In genomic region chr16:46850619-46851555, GRCh38 we compare ENCODE assay signal across 24 cellular contexts. TPM values are rescaled to one million over a fixed set of nuclear protein-coding genes. Genes with fewer than 3 reads are reported as not detected.
DNase-seq lines count a peak whose midpoint lies in the region; ATAC-seq, FAIRE-seq and TF ChIP-seq lines count a peak whose summit lies in the region.
"Had no signal": no experiment of that assay in that cellular context is flagged by ENCODE, and none has a peak within 500 bp of the region (broad histone marks: within the 10 kb centered on the region; RNA-seq: fewer than 3 reads in every experiment).

No MANE protein-coding gene starts in this region.

- WGBS in HepG2 (ENCODE audit: low lambda C conversion rate): 26% methylated on average over 5 of the region's 5 CpGs
- WGBS in right lobe of liver (ENCODE audit: insufficient coverage, low coverage, low lambda C conversion rate, missing lambda C conversion rate): 54% methylated on average over 4 of the region's 5 CpGs
- WGBS in gastroesophageal sphincter (ENCODE audit: low coverage in 1 of 2), 2 donors: 67 to 68% methylated on average over 5 of the region's 5 CpGs

- no peak for TF ChIP-seq RAD21 in HepG2 (CRISPR knock-in tag; IDR thresholded peaks at IDR 0.05)

- H3K4me1 ChIP-seq in HepG2 (ENCODE audit: insufficient read depth, low read length) (peaks cover 65% of the 10 kb centered on the region), right lobe of liver (no peaks in the 10 kb centered on the region), gastroesophageal sphincter (no peaks in the 10 kb centered on the region)
- H3K4me1 ChIP-seq: upper lobe of left lung had no signal

- no peaks in the 10 kb centered on the region for H3K9me3 Mint-ChIP-seq in activated B cell treated with CpG ODN at 0.5 μM for 24 hours
- no peaks in the 10 kb centered on the region for H3K9me3 Mint-ChIP-seq in CD4-positive, alpha-beta T cell
- H3K9me3 Mint-ChIP-seq: natural killer cell; stimulated activated effector memory CD8-positive, alpha-beta T cell treated with anti-CD3 and anti-CD28 coated beads, Interleukin-12 subunit alpha, Interleukin-12 subunit beta, amount 100 ng/mL, for 72 hours had no signal

- POLR2A ChIA-PET in HepG2 (lab: Yijun Ruan, JAX) (interaction anchor here (1.2 to 1.8 kb wide), 4 partner anchors 13 to 35 kb away, joined by 3 to 6 read pairs (median 4); partner anchors contain the start of gene GPT2), activated B cell treated with CpG ODN at 0.5 μM for 24 hours (lab: Charles Lee) (interaction anchor here (0.9 kb wide), 1 partner anchor 190 kb away, joined by 5 read pairs; no protein-coding TSS in a partner anchor)
- POLR2A ChIA-PET in CD4-positive, alpha-beta T cell (lab: Charles Lee): no interaction called here

- TF ChIP-seq CTCF in HepG2 (CRISPR knock-in tag; IDR thresholded peaks at IDR 0.05): no peak
- TF ChIP-seq CTCF in right lobe of liver (IDR thresholded peaks at IDR 0.05): no peak
- no peak for TF ChIP-seq CTCF in activated B cell treated with CpG ODN at 0.5 μM for 24 hours (IDR thresholded peaks at IDR 0.05)
- no peak for TF ChIP-seq CTCF in gastroesophageal sphincter (IDR thresholded peaks at IDR 0.05)
- TF ChIP-seq CTCF in CD4-positive, alpha-beta T cell (IDR thresholded peaks at IDR 0.05): no peak

- intact Hi-C loops in HepG2 (cut with micrococcal nuclease; ENCODE audit: unreplicated experiment) (no loop called here), right lobe of liver (cut with DNase I) (loop anchor here in 1 of 2 donors (5.0 kb wide), 2 partner anchors 56 to 71 kb away; no protein-coding TSS in a partner anchor), activated B cell treated with CpG ODN at 0.5 μM for 24 hours (cut with micrococcal nuclease) (loop anchor here (5.0 kb wide), 1 partner anchor 186 kb away; no protein-coding TSS in a partner anchor)
- intact Hi-C loops in CD4-positive, alpha-beta T cell (cut with DNase I, micrococcal nuclease): loop anchor here in 1 of 2 experiments (5.0 kb wide), 1 partner anchor 1311 kb away; no protein-coding TSS in a partner anchor

- H3K79me2 ChIP-seq in HepG2 (ENCODE audit: insufficient read depth, low read length): no peaks in the 10 kb centered on the region

- CTCF ChIA-PET in HepG2 (lab: Yijun Ruan, JAX; ENCODE audit: low intra/inter-chr PET ratio, low total read pairs): no interaction called here
- CTCF ChIA-PET in activated B cell treated with CpG ODN at 0.5 μM for 24 hours (lab: Charles Lee): interaction anchor here (0.7 to 3.9 kb wide), 7 partner anchors 58 to 187 kb away, joined by 3 to 57 read pairs (median 3); no protein-coding TSS in a partner anchor
- CTCF ChIA-PET in CD4-positive, alpha-beta T cell (lab: Charles Lee): no interaction called here

- in situ Hi-C loops in HepG2 (cut with HindIII; ENCODE audit: extremely low pct_ligation_motif_present, low pct_unique_long_range_greater_than_20kb): no loop called here

- no peak overlapping the region for H3K4me3 ChIP-seq in HepG2 (replicated peaks in 1 of 3; ENCODE audit: insufficient read depth in 1 of 3, low read depth in 2 of 3, low read length in 3 of 3)
- H3K4me3 ChIP-seq in right lobe of liver: no peak overlapping the region
- H3K4me3 ChIP-seq in gastroesophageal sphincter: no peak overlapping the region
- H3K4me3 ChIP-seq: skin epidermis, upper lobe of left lung had no signal

- H3K27ac ChIP-seq in HepG2 (ENCODE audit: extremely low read length, insufficient read depth, low read length) (no peak overlapping the region), right lobe of liver (no peak overlapping the region), gastroesophageal sphincter (no peak overlapping the region)
- no peak overlapping the region for H3K27ac ChIP-seq in CD4-positive, alpha-beta T cell (ENCODE audit: low read depth, low read length)
- H3K27ac ChIP-seq: C4-2B, skin epidermis, upper lobe of left lung had no signal

- H3K4me3 Mint-ChIP-seq in activated B cell treated with CpG ODN at 0.5 μM for 24 hours: no peak overlapping the region
- H3K4me3 Mint-ChIP-seq in CD4-positive, alpha-beta T cell: no peak overlapping the region
- H3K4me3 Mint-ChIP-seq: natural killer cell; stimulated activated effector memory CD8-positive, alpha-beta T cell treated with anti-CD3 and anti-CD28 coated beads, Interleukin-12 subunit alpha, Interleukin-12 subunit beta, amount 100 ng/mL, for 72 hours; T-helper 17 cell had no signal

- TF ChIP-seq EP300 in HepG2 (IDR thresholded peaks at IDR 0.05; ENCODE audit: low read depth in 2 of 2, low read length in 2 of 2) (no peak), HepG2 (CRISPR knock-in tag; IDR thresholded peaks at IDR 0.05; ENCODE audit: borderline replicate concordance) (no peak), gastroesophageal sphincter (IDR thresholded peaks at IDR 0.05) (no peak)

- H3K27me3 ChIP-seq in HepG2 (ENCODE audit: control insufficient read depth in 1 of 2, insufficient read depth in 2 of 2, low read length in 2 of 2): no peaks in the 10 kb centered on the region
- no peaks in the 10 kb centered on the region for H3K27me3 ChIP-seq in right lobe of liver
- peaks cover 8% of the 10 kb centered on the region for H3K27me3 ChIP-seq in gastroesophageal sphincter
- peaks cover 3% of the 10 kb centered on the region for H3K27me3 ChIP-seq in CD4-positive, alpha-beta T cell (ENCODE audit: control insufficient read depth, insufficient read depth, low read length)
- H3K27me3 ChIP-seq: upper lobe of left lung had no signal

- H3K9me3 ChIP-seq in HepG2 (ENCODE audit: low read length) (no peaks in the 10 kb centered on the region), right lobe of liver (no peaks in the 10 kb centered on the region), gastroesophageal sphincter (no peaks in the 10 kb centered on the region)
- H3K9me3 ChIP-seq in CD4-positive, alpha-beta T cell (ENCODE audit: control insufficient read depth, low read length): no peaks in the 10 kb centered on the region
- H3K9me3 ChIP-seq: upper lobe of left lung had no signal

- FAIRE-seq in HepG2 (lab: Jason Lieb, UNC): no peak
- FAIRE-seq: colon, endothelial cell of umbilical vein had no signal

- no peaks in the 10 kb centered on the region for H4K20me1 ChIP-seq in HepG2 (ENCODE audit: insufficient read depth, low read length)

- H3K27ac Mint-ChIP-seq in activated B cell treated with CpG ODN at 0.5 μM for 24 hours: peak overlapping the region; percentile 81
- no peak overlapping the region for H3K27ac Mint-ChIP-seq in CD4-positive, alpha-beta T cell
- H3K27ac Mint-ChIP-seq: natural killer cell; stimulated activated effector memory CD8-positive, alpha-beta T cell treated with anti-CD3 and anti-CD28 coated beads, Interleukin-12 subunit alpha, Interleukin-12 subunit beta, amount 100 ng/mL, for 72 hours; T-helper 17 cell had no signal

- peak; percentile 9; the same call in 1 of the 3 replicates for ATAC-seq in HepG2
- ATAC-seq in right lobe of liver: no peak
- peak; percentile 70 for ATAC-seq in HG02840 (IDR thresholded peaks at IDR 0.05; ENCODE audit: low FRiP score, unreplicated experiment)
- ATAC-seq in activated B cell treated with CpG ODN at 0.5 μM for 24 hours (ENCODE audit: low read depth): peak; percentile 67
- ATAC-seq in gastroesophageal sphincter: no peak
- ATAC-seq in CD4-positive, alpha-beta T cell (ENCODE audit: poor library complexity): no peak
- ATAC-seq: natural killer cell; stimulated activated effector memory CD8-positive, alpha-beta T cell treated with anti-CD3 and anti-CD28 coated beads, Interleukin-12 subunit alpha, Interleukin-12 subunit beta, amount 100 ng/mL, for 72 hours; T-helper 17 cell had no signal

- H3K27me3 Mint-ChIP-seq in activated B cell treated with CpG ODN at 0.5 μM for 24 hours: no peaks in the 10 kb centered on the region
- peaks cover 13% of the 10 kb centered on the region for H3K27me3 Mint-ChIP-seq in CD4-positive, alpha-beta T cell

- no peaks in the 10 kb centered on the region for H3K36me3 ChIP-seq in HepG2 (replicated peaks in 1 of 2; ENCODE audit: control insufficient read depth in 1 of 2, insufficient read depth in 2 of 2, low read length in 2 of 2)
- H3K36me3 ChIP-seq in right lobe of liver: no peaks in the 10 kb centered on the region
- no peaks in the 10 kb centered on the region for H3K36me3 ChIP-seq in gastroesophageal sphincter
- H3K36me3 ChIP-seq: upper lobe of left lung had no signal

- no peak overlapping the region for H3K4me2 ChIP-seq in HepG2 (ENCODE audit: low read depth, low read length)

- TF ChIP-seq POLR2A in HepG2 (IDR thresholded peaks at IDR 0.05; ENCODE audit: insufficient read depth in 1 of 2, low read depth in 2 of 2, low read length in 2 of 2) (no peak), right lobe of liver (IDR thresholded peaks at IDR 0.05) (no peak), gastroesophageal sphincter (IDR thresholded peaks at IDR 0.05) (no peak)

- BruUV-seq in HepG2 (replicated peaks; lab: Mats Ljungman, UMichigan): no TSS peak

- no peak overlapping the region for H2AFZ ChIP-seq in HepG2 (ENCODE audit: low read length)

- DNase-seq in HepG2 (ENCODE audit: low spot score): no peak
- no peak for DNase-seq in right lobe of liver
- DNase-seq in activated B cell treated with CpG ODN at 0.5 μM for 24 hours: no peak
- no peak for DNase-seq in CD4-positive, alpha-beta T cell
- no peak for DNase-seq in DMS79 treated with DMSO at 0.1 percent for 48 hours (lab: John Stamatoyannopoulos, UW)
- no peak for DNase-seq in superior temporal gyrus (ENCODE audit: extremely low spot score)
- DNase-seq: 8988T, activated gamma-delta T cell treated with Interleukin-2 at 50 U/mL for 16 hours, aorta, foreskin melanocyte, natural killer cell, NCI-H146, NCI-H446, posterior cingulate gyrus, SIG-M5, T-helper 17 cell, upper lobe of left lung had no signal

- H3K4me1 Mint-ChIP-seq in activated B cell treated with CpG ODN at 0.5 μM for 24 hours: peaks cover 17% of the 10 kb centered on the region
- no peaks in the 10 kb centered on the region for H3K4me1 Mint-ChIP-seq in CD4-positive, alpha-beta T cell (ENCODE audit: low read depth)
- H3K4me1 Mint-ChIP-seq: natural killer cell; stimulated activated effector memory CD8-positive, alpha-beta T cell treated with anti-CD3 and anti-CD28 coated beads, Interleukin-12 subunit alpha, Interleukin-12 subunit beta, amount 100 ng/mL, for 72 hours had no signal

- no peaks in the 10 kb centered on the region for H3K36me3 Mint-ChIP-seq in activated B cell treated with CpG ODN at 0.5 μM for 24 hours (ENCODE audit: low read depth)
- no peaks in the 10 kb centered on the region for H3K36me3 Mint-ChIP-seq in CD4-positive, alpha-beta T cell (ENCODE audit: low read depth)
- H3K36me3 Mint-ChIP-seq: natural killer cell; stimulated activated effector memory CD8-positive, alpha-beta T cell treated with anti-CD3 and anti-CD28 coated beads, Interleukin-12 subunit alpha, Interleukin-12 subunit beta, amount 100 ng/mL, for 72 hours had no signal

- H3K9ac ChIP-seq in HepG2 (ENCODE audit: insufficient read depth, low read depth, low read length): no peak overlapping the region

RNA-seq across cellular contexts. Expression of gene C16orf87, which starts 19.9 kb away (rescaled TPM):
- total RNA-seq in HepG2 (2016; rRNA removed; fragmentation: Illumina TruSeq; extraction: Trizol): 19.5 and 27.6 TPM in 2 replicates
- 12.4 and 15.0 TPM in 2 replicates for total RNA-seq in HepG2 (2016; cell fraction: cytosol; rRNA removed; fragmentation: Illumina TruSeq; extraction: Trizol; ENCODE audit: low read depth)
- total RNA-seq in HepG2 (2016; cell fraction: insoluble cytoplasmic fraction; rRNA removed; fragmentation: Illumina TruSeq; extraction: Trizol): 20.6 and 26.6 TPM in 2 replicates
- total RNA-seq in HepG2 (2016; cell fraction: membrane; rRNA removed; fragmentation: Illumina TruSeq; extraction: Trizol): 21.9 and 26.0 TPM in 2 replicates
- 10.7 and 12.4 TPM in 2 replicates for total RNA-seq in HepG2 (2016; cell fraction: nucleus; rRNA removed; fragmentation: Illumina TruSeq; extraction: Trizol)
- 5.7 and 8.6 TPM in 2 replicates for polyA plus RNA-seq in HepG2 (2011; rRNA removed)
- polyA plus RNA-seq in HepG2 (2011; cell fraction: cytosol; rRNA removed): 4.2 and 5.6 TPM in 2 replicates
- polyA plus RNA-seq in HepG2 (2011; cell fraction: nucleus; rRNA removed): 2.1 and 3.9 TPM in 2 replicates
- 12.9 and 18.1 TPM in 2 replicates for polyA plus RNA-seq in HepG2 (2012)
- polyA plus RNA-seq in HepG2 (2016; cell fraction: cytosol; fragmentation: Illumina TruSeq; extraction: Trizol; ENCODE audit: low read depth): 8.5 and 11.4 TPM in 2 replicates
- 31.9 and 33.4 TPM in 2 replicates for polyA plus RNA-seq in HepG2 (2016; cell fraction: insoluble cytoplasmic fraction; fragmentation: Illumina TruSeq; extraction: Trizol; ENCODE audit: low read depth)
- polyA plus RNA-seq in HepG2 (2016; cell fraction: membrane; fragmentation: Illumina TruSeq; extraction: Trizol; ENCODE audit: low read depth): 14.6 and 16.7 TPM in 2 replicates
- polyA plus RNA-seq in HepG2 (2016; cell fraction: nucleus; fragmentation: Illumina TruSeq; extraction: Trizol; ENCODE audit: insufficient read depth, low read depth): 17.0 and 18.6 TPM in 2 replicates
- polyA minus RNA-seq in HepG2 (2011; rRNA and poly(A)+ RNA removed; ENCODE audit: low replicate concordance): 3.1 and 4.3 TPM in 2 replicates
- polyA minus RNA-seq in HepG2 (2011; cell fraction: cytosol; rRNA and poly(A)+ RNA removed): 5.7 and 6.3 TPM in 2 replicates
- polyA minus RNA-seq in HepG2 (2011; cell fraction: nucleus; rRNA and poly(A)+ RNA removed): 10.3 and 11.4 TPM in 2 replicates
- 1 to 10 TPM; 5.5 to 9.8 (median 7.4) TPM for total RNA-seq in right lobe of liver
- total RNA-seq in activated B cell treated with CpG ODN at 0.5 μM for 24 hours: 15.6 and 16.6 TPM in 2 replicates
- 10 to 100 TPM in 2 of 4 donors, 1 to 10 TPM in 2; 5.8 to 13.7 (median 9.4) TPM for total RNA-seq in gastroesophageal sphincter
- total RNA-seq in CD4-positive, alpha-beta T cell: 10 to 100 TPM; 20.6 to 22.6 TPM

RNA-seq across cellular contexts. Expression of gene GPT2, which starts 33.3 kb away (rescaled TPM):
- total RNA-seq in HepG2 (2016; rRNA removed; fragmentation: Illumina TruSeq; extraction: Trizol) (130 and 138 TPM in 2 replicates), right lobe of liver (100 to 1,000 TPM in 2 of 6 experiments, 10 to 100 TPM in 4; 30.8 to 163 (median 92.0) TPM), activated B cell treated with CpG ODN at 0.5 μM for 24 hours (11.7 and 17.4 TPM in 2 replicates), gastroesophageal sphincter (1 to 10 TPM; 3.8 to 8.6 (median 5.4) TPM)
- total RNA-seq in HepG2 (2016; cell fraction: cytosol; rRNA removed; fragmentation: Illumina TruSeq; extraction: Trizol; ENCODE audit: low read depth): 22.1 and 23.2 TPM in 2 replicates
- 114 and 146 TPM in 2 replicates for total RNA-seq in HepG2 (2016; cell fraction: insoluble cytoplasmic fraction; rRNA removed; fragmentation: Illumina TruSeq; extraction: Trizol)
- total RNA-seq in HepG2 (2016; cell fraction: membrane; rRNA removed; fragmentation: Illumina TruSeq; extraction: Trizol): 63.0 and 65.0 TPM in 2 replicates
- total RNA-seq in HepG2 (2016; cell fraction: nucleus; rRNA removed; fragmentation: Illumina TruSeq; extraction: Trizol): 59.4 and 71.5 TPM in 2 replicates
- polyA plus RNA-seq in HepG2 (2011; rRNA removed): 267 and 269 TPM in 2 replicates
- 182 and 277 TPM in 2 replicates for polyA plus RNA-seq in HepG2 (2011; cell fraction: cytosol; rRNA removed)
- 334 and 385 TPM in 2 replicates for polyA plus RNA-seq in HepG2 (2011; cell fraction: nucleus; rRNA removed)
- 220 and 249 TPM in 2 replicates for polyA plus RNA-seq in HepG2 (2012)
- 21.5 and 27.7 TPM in 2 replicates for polyA plus RNA-seq in HepG2 (2016; cell fraction: cytosol; fragmentation: Illumina TruSeq; extraction: Trizol; ENCODE audit: low read depth)
- polyA plus RNA-seq in HepG2 (2016; cell fraction: insoluble cytoplasmic fraction; fragmentation: Illumina TruSeq; extraction: Trizol; ENCODE audit: low read depth): 122 and 156 TPM in 2 replicates
- 42.5 and 45.9 TPM in 2 replicates for polyA plus RNA-seq in HepG2 (2016; cell fraction: membrane; fragmentation: Illumina TruSeq; extraction: Trizol; ENCODE audit: low read depth)
- polyA plus RNA-seq in HepG2 (2016; cell fraction: nucleus; fragmentation: Illumina TruSeq; extraction: Trizol; ENCODE audit: insufficient read depth, low read depth): 148 and 163 TPM in 2 replicates
- 33.0 and 786 TPM in 2 replicates for polyA minus RNA-seq in HepG2 (2011; rRNA and poly(A)+ RNA removed; ENCODE audit: low replicate concordance)
- 198 TPM in 2 replicates for polyA minus RNA-seq in HepG2 (2011; cell fraction: cytosol; rRNA and poly(A)+ RNA removed)
- 79.2 and 86.4 TPM in 2 replicates for polyA minus RNA-seq in HepG2 (2011; cell fraction: nucleus; rRNA and poly(A)+ RNA removed)
- total RNA-seq in CD4-positive, alpha-beta T cell: under 1 TPM in 1 of 2 experiments, not detected in 1; 0.47 TPM

Comparison
In these comparisons a context has a peak if more than half of its experiments do, and no peak if none do; other contexts are left out.
1. ATAC-seq: peak in HepG2 (single experiment), HG02840 (single experiment) and activated B cell treated with CpG ODN at 0.5 μM for 24 hours (single experiment); none in right lobe of liver (0 of 4), gastroesophageal sphincter (single experiment) and CD4-positive, alpha-beta T cell (single experiment).